ENCODE assay signal across 21 cellular contexts in the genomic region with DNA sequence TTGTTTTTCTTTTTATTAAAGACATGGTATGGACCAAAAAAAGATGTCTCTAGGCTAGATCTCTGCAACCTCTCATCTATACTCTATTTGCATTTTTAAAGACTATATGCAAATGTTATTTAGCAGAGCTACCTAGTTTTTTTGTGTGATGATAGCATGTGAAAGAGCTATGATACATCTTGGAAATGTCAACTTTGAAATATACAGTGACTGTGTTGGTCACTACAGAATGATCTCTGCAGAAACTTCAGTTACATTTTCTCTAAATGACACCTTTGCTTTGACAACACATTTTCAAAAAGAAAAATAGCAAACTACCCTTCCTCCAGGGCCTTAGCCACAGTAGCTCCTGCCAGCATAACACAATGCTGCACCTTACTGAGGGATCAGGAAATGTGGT.
"Had no signal": no experiment of that assay in that cellular context is flagged by ENCODE, and none has a peak within 500 bp of the region (broad histone marks: within the 10 kb centered on the region; RNA-seq: fewer than 3 reads in every experiment).

No MANE protein-coding gene starts in this region.

- H3K4me1 Mint-ChIP-seq: endodermal cell had no signal

- ATAC-seq: activated CD8-positive, alpha-beta memory T cell treated with anti-CD3 and anti-CD28 coated beads, Interleukin-2, amount 10 ng/mL, durations not matched to agents 7 days and 5 days; body of pancreas; gastrocnemius medialis; left lung; naive thymus-derived CD4-positive, alpha-beta T cell had no signal

- H3K4me3 Mint-ChIP-seq: activated CD4-positive, alpha-beta memory T cell treated with anti-CD3 and anti-CD28 coated beads for 36 hours; activated CD8-positive, alpha-beta memory T cell treated with anti-CD3 and anti-CD28 coated beads, Interleukin-2, amount 10 ng/mL, durations not matched to agents 7 days and 5 days; endodermal cell had no signal

- H3K9me3 Mint-ChIP-seq: endodermal cell had no signal

- DNase-seq: activated CD4-positive, alpha-beta memory T cell treated with anti-CD3 and anti-CD28 coated beads for 36 hours; activated CD4-positive, alpha-beta T cell treated with anti-CD3 and anti-CD28 coated beads for 4 hours; activated CD8-positive, alpha-beta memory T cell treated with anti-CD3 and anti-CD28 coated beads, Interleukin-2, amount 10 ng/mL, durations not matched to agents 7 days and 5 days; activated effector memory CD4-positive, alpha-beta T cell treated with anti-CD3 and anti-CD28 coated beads, Interleukin-2, amount 50 U/mL, for 16 hours; body of pancreas; cortex of kidney; endodermal cell; esophagus squamous epithelium; gastrocnemius medialis; hippocampal formation; kidney glomerular epithelial cell; left lung; naive thymus-derived CD4-positive, alpha-beta T cell; spleen; stimulated activated CD4-positive, alpha-beta T cell treated with anti-CD3 and anti-CD28 coated beads, Interleukin-4, amount 100 ng/mL, for 24 hours; T-helper 1 cell; testis; trophoblast cell; uterus; WERI-Rb-1 had no signal

- H3K27ac Mint-ChIP-seq: activated CD4-positive, alpha-beta memory T cell treated with anti-CD3 and anti-CD28 coated beads for 36 hours; activated CD8-positive, alpha-beta memory T cell treated with anti-CD3 and anti-CD28 coated beads, Interleukin-2, amount 10 ng/mL, durations not matched to agents 7 days and 5 days; endodermal cell had no signal

- H3K27me3 Mint-ChIP-seq: activated CD4-positive, alpha-beta memory T cell treated with anti-CD3 and anti-CD28 coated beads for 36 hours; activated CD8-positive, alpha-beta memory T cell treated with anti-CD3 and anti-CD28 coated beads, Interleukin-2, amount 10 ng/mL, durations not matched to agents 7 days and 5 days; naive thymus-derived CD4-positive, alpha-beta T cell had no signal

- FAIRE-seq: TTC549 had no signal
